ENCODE assay signal across 8 cellular contexts in genomic region chr1:24635195-24635843, GRCh38. TPM values are rescaled to one million over a fixed set of nuclear protein-coding genes. Genes with fewer than 3 reads are reported as not detected.
DNase-seq lines count a peak whose midpoint lies in the region; ATAC-seq and TF ChIP-seq lines count a peak whose summit lies in the region.

No MANE protein-coding gene starts in this region.

- DNase-seq in COR-L47 (lab: John Stamatoyannopoulos, UW) = peak; percentile 71
- peak; percentile 67 for DNase-seq in NCI-H526 treated with DMSO at 0.1 percent for 48 hours (lab: John Stamatoyannopoulos, UW)
- DNase-seq in astrocyte of the spinal cord (ENCODE audit: low read depth, low spot score) = peak; percentile 79
- peak; percentile 72 for DNase-seq in iPS-NIHi11 (ENCODE audit: low spot score)
- DNase-seq in stomach = no peak
- no peak for DNase-seq in Calu3
- no peak for DNase-seq in vagina (ENCODE audit: extremely low spot score in 2 of 2)

- no peak overlapping the region for H3K4me3 ChIP-seq in astrocyte of the spinal cord (ENCODE audit: low read depth, low read length)
- no peak overlapping the region for H3K4me3 ChIP-seq in stomach
- no peak overlapping the region for H3K4me3 ChIP-seq in vagina

- TF ChIP-seq CTCF in astrocyte of the spinal cord (IDR thresholded peaks at IDR 0.05; ENCODE audit: low read depth, low read length) = peak; percentile 67
- TF ChIP-seq CTCF in stomach (IDR thresholded peaks at IDR 0.05) = peak in 5 of 7 experiments; percentile 28 to 69 (median 48)
- no peak for TF ChIP-seq CTCF in Calu3 (IDR thresholded peaks at IDR 0.05; ENCODE audit: unreplicated experiment)
- peak in 1 of 3 experiments; percentile 40 for TF ChIP-seq CTCF in vagina (IDR thresholded peaks at IDR 0.05)

- 11 to 19% (median 14%) methylated on average over 4 of the region's 4 CpGs for WGBS in stomach, 5 donors

- no peaks in the 10 kb centered on the region for H3K27me3 Mint-ChIP-seq in Calu3 (ENCODE audit: unreplicated experiment)

- no peak overlapping the region for H3K4me3 Mint-ChIP-seq in Calu3 (ENCODE audit: low read depth, unreplicated experiment)

- peaks cover 0 to 21% (median 7%) of the 10 kb centered on the region in 4 donors for H3K4me1 ChIP-seq in stomach
- H3K4me1 ChIP-seq in vagina = no peaks in the 10 kb centered on the region

- H3K4me1 Mint-ChIP-seq in Calu3 (ENCODE audit: low read depth, unreplicated experiment) = peaks cover 12% of the 10 kb centered on the region

- no peaks in the 10 kb centered on the region for H3K9me3 ChIP-seq in stomach
- no peaks in the 10 kb centered on the region for H3K9me3 ChIP-seq in vagina

- H3K9me3 Mint-ChIP-seq in Calu3 (ENCODE audit: low read depth, unreplicated experiment) = no peaks in the 10 kb centered on the region

- H3K27me3 ChIP-seq in stomach (no peaks in the 10 kb centered on the region), vagina (no peaks in the 10 kb centered on the region)

- no TSS peak for BruUV-seq in Calu3 (replicated peaks; lab: Mats Ljungman, UMichigan)

- in situ Hi-C loops in astrocyte of the spinal cord (cut with HindIII; ENCODE audit: low sequenced_read_pairs) = no loop called here

- H3K36me3 Mint-ChIP-seq in Calu3 (ENCODE audit: insufficient read depth, unreplicated experiment) = no peaks in the 10 kb centered on the region

- H3K36me3 ChIP-seq in stomach = no peaks in the 10 kb centered on the region
- no peaks in the 10 kb centered on the region for H3K36me3 ChIP-seq in vagina

- intact Hi-C loops in stomach (cut with DNase I; ENCODE audit: low total_unique reads) = no loop called here
- intact Hi-C loops in Calu3 (cut with micrococcal nuclease; ENCODE audit: unreplicated experiment) = loop anchor here (5.0 to 10.0 kb wide), 3 partner anchors 78 to 221 kb away; partner anchors contain the start of genes NCMAP, NIPAL3 and STPG1
- intact Hi-C loops in vagina (cut with DNase I) = loop anchor here (10.0 kb wide), 1 partner anchor 441 kb away; no protein-coding TSS in a partner anchor

- H3K27ac Mint-ChIP-seq in Calu3 (ENCODE audit: unreplicated experiment) = no peak overlapping the region

- CTCF ChIA-PET in Calu3 (lab: Charles Lee) = interaction anchor here (0.9 kb wide), 1 partner anchor 220 kb away, joined by 3 read pairs; no protein-coding TSS in a partner anchor

- TF ChIP-seq POLR2A in stomach (IDR thresholded peaks at IDR 0.05) (no peak), vagina (IDR thresholded peaks at IDR 0.05) (no peak)

- H3K27ac ChIP-seq in stomach (no peak overlapping the region), vagina (no peak overlapping the region)

- peak; percentile 55 for ATAC-seq in HG03196 (IDR thresholded peaks at IDR 0.05; ENCODE audit: unreplicated experiment)

- TF ChIP-seq EP300 in stomach (IDR thresholded peaks at IDR 0.05) = no peak

RNA-seq across cellular contexts. Expression of gene SRRM1, which starts 7.8 kb away (rescaled TPM):
- total RNA-seq in stomach = 100 to 1,000 TPM; 103 to 149 (median 142) TPM
- polyA plus RNA-seq in stomach = 10 to 100 TPM; 21.2 to 31.2 (median 28.6) TPM
- 122 and 130 TPM in 2 replicates for total RNA-seq in Calu3 (2022)
- total RNA-seq in vagina = 93.1 TPM

Comparison
In these comparisons a context has a peak if more than half of its experiments do, and no peak if none do; other contexts are left out.
1. DNase-seq: peak in COR-L47 (single experiment), NCI-H526 treated with DMSO at 0.1 percent for 48 hours (single experiment), astrocyte of the spinal cord (single experiment) and iPS-NIHi11 (single experiment); none in stomach (single experiment), Calu3 (single experiment) and vagina (0 of 2).